Comparison of ENCODE assay signal across 8 cellular contexts in the genomic region with DNA sequence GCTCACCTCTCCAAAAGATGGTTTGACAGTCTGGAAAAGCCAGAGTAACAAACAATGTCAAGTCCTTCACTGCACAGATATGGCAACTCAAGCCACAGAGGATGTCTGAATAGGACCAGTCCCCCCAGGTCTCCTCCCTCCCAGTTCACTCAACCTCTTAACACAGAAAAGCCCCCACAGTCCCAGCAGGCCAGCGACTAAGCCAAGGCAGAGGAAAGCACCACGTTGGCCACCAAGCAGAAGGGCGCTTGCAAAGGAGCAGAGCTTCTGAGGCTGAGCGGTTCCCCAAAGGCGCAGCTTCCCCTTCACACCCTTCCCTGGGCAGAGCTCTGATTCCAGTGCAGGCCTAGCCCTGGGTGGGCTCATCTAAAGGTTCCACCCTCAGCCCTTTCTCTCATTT.
DNase-seq lines count a peak whose midpoint lies in the region; ATAC-seq and TF ChIP-seq lines count a peak whose summit lies in the region.

No MANE protein-coding gene starts in this region.

- H3K4me2 ChIP-seq in IMR-90 (ENCODE audit: low read depth, low read length) (peak overlapping the region; percentile 73), osteoblast (ENCODE audit: insufficient read depth, low read length) (peak overlapping the region; percentile 87)

- H2BK120ac ChIP-seq in IMR-90 (ENCODE audit: low read depth, low read length) = peak overlapping the region; percentile 64; the same call in 1 of the 2 replicates

- dilution Hi-C loops in IMR-90 (cut with HindIII; ENCODE audit: low sequenced_read_pairs, unreplicated experiment) = no loop called here

- no CpG with 5 or more reads among the region's 5 CpGs for WGBS in IMR-90 (ENCODE audit: extremely low coverage in 2 of 2, insufficient read length in 1 of 2), 2 experiments

- H2BK5ac ChIP-seq in IMR-90 (ENCODE audit: low read depth, low read length, poor library complexity, severe bottlenecking) = peak overlapping the region; percentile 12

- no peaks in the 10 kb centered on the region for H3K27me3 ChIP-seq in IMR-90 (ENCODE audit: control insufficient read depth, insufficient read depth, low read length)
- no peaks in the 10 kb centered on the region for H3K27me3 ChIP-seq in osteoblast (ENCODE audit: insufficient read depth, low read length)

- peak overlapping the region; percentile 58 for H3K9ac ChIP-seq in IMR-90 (ENCODE audit: low read depth, low read length)

- H2AK9ac ChIP-seq in IMR-90 (replicated peaks; ENCODE audit: low read depth, low read length, poor library complexity) = peak overlapping the region; percentile 84

- TF ChIP-seq CTCF in IMR-90 (conservative IDR thresholded peaks at IDR 0.05; ENCODE audit: low read depth, low read length) (no peak), fibroblast of villous mesenchyme (IDR thresholded peaks at IDR 0.05; ENCODE audit: insufficient read depth, low read depth, low read length) (no peak), osteoblast (IDR thresholded peaks at IDR 0.05; ENCODE audit: extremely low read depth, low read depth, low read length) (no peak)

- peaks cover 5% of the 10 kb centered on the region; the same call in 1 of the 2 replicates for H4K20me1 ChIP-seq in IMR-90 (ENCODE audit: insufficient read depth, low read length)
- H4K20me1 ChIP-seq in osteoblast (ENCODE audit: insufficient read depth, low read length) = peaks cover 8% of the 10 kb centered on the region

- no peak for TF ChIP-seq RAD21 in IMR-90 (IDR thresholded peaks at IDR 0.05; ENCODE audit: low read length)

- intact Hi-C loops in IMR-90 (cut with micrococcal nuclease) = loop anchor here (5.0 to 10.0 kb wide), 2 partner anchors 176 to 214 kb away; no protein-coding TSS in a partner anchor

- H3K4me3 ChIP-seq in IMR-90 (ENCODE audit: insufficient read depth, low read depth, low read length) = peak overlapping the region; percentile 73
- H3K4me3 ChIP-seq in fibroblast of villous mesenchyme (ENCODE audit: low read depth, low read length) = peak overlapping the region; percentile 72
- H3K4me3 ChIP-seq in osteoblast (ENCODE audit: insufficient read depth, low read length) = peak overlapping the region; percentile 87

- DNase-seq in G401 (ENCODE audit: low spot score) = peak; percentile 64
- DNase-seq in IMR-90 = peak; percentile 30
- peak; percentile 40 for DNase-seq in activated T-cell treated with anti-CD3 and anti-CD28 coated beads, Interleukin-2, amount 50 U/mL, for 1 hour
- DNase-seq in fibroblast of villous mesenchyme (ENCODE audit: low read depth) = peak; percentile 30
- DNase-seq in osteoblast (ENCODE audit: insufficient read length, low spot score, missing footprints) = peak; percentile 52
- no peak for DNase-seq in DMS153 treated with DMSO at 0.1 percent for 48 hours (lab: John Stamatoyannopoulos, UW; ENCODE audit: unreplicated experiment)
- DNase-seq in NCI-H345 (lab: John Stamatoyannopoulos, UW) = no peak

- peak; percentile 46 for ATAC-seq in GM21528 (IDR thresholded peaks at IDR 0.05; ENCODE audit: low FRiP score, unreplicated experiment)
- ATAC-seq in IMR-90 (ENCODE audit: low read depth) = peak; percentile 59

- no peak overlapping the region for H4K91ac ChIP-seq in IMR-90 (ENCODE audit: insufficient read depth, low read depth, low read length)

- H3K36me3 ChIP-seq in IMR-90 (ENCODE audit: control insufficient read depth, insufficient read depth, low read length) = no peaks in the 10 kb centered on the region
- H3K36me3 ChIP-seq in osteoblast (ENCODE audit: insufficient read depth, low read length) = peaks cover 4% of the 10 kb centered on the region

- peak overlapping the region; percentile 41; the same call in 1 of the 2 replicates for H2AK5ac ChIP-seq in IMR-90 (ENCODE audit: low read depth, low read length)

- H3K9me3 ChIP-seq in IMR-90 (ENCODE audit: control insufficient read depth, insufficient read depth, low read length) (no peaks in the 10 kb centered on the region), osteoblast (ENCODE audit: low read depth, low read length) (no peaks in the 10 kb centered on the region)

- H4K8ac ChIP-seq in IMR-90 (ENCODE audit: low read depth in 2 of 2, low read length in 2 of 2) = peak overlapping the region; percentile 17 to 68; a peak in 2 of 4 replicates

- peak overlapping the region; percentile 95 for H3K23ac ChIP-seq in IMR-90 (ENCODE audit: low read depth, low read length)

- H2BK15ac ChIP-seq in IMR-90 (ENCODE audit: low read depth, low read length) = 0 out of 3 replicates have a peak overlapping the region, but pooled peaks have one; percentile 5

- H3K79me1 ChIP-seq in IMR-90 (ENCODE audit: low read depth in 1 of 2, low read length in 2 of 2) = peaks cover 9 to 56% of the 10 kb centered on the region in 2 experiments

- H3K14ac ChIP-seq in IMR-90 (replicated peaks; ENCODE audit: low read depth, low read length) = peak overlapping the region; percentile 64

- no peak overlapping the region for H2BK20ac ChIP-seq in IMR-90 (ENCODE audit: low read depth, low read length)

- in situ Hi-C loops in G401 (cut with HindIII; ENCODE audit: low sequenced_read_pairs) (no loop called here), IMR-90 (cut with MboI; ENCODE audit: low sequenced_read_pairs) (no loop called here)

- H3K56ac ChIP-seq in IMR-90 (ENCODE audit: extremely low read depth, insufficient read depth, low read length) = no peak overlapping the region

- H3K4me1 ChIP-seq in IMR-90 (ENCODE audit: control insufficient read depth, insufficient read depth, low read length) = peaks cover 14% of the 10 kb centered on the region
- peaks cover 23% of the 10 kb centered on the region for H3K4me1 ChIP-seq in osteoblast (ENCODE audit: insufficient read depth, low read length)

- peak overlapping the region; percentile 61; the same call in 1 of the 2 replicates for H3K4ac ChIP-seq in IMR-90 (ENCODE audit: low read depth, low read length)

- H2AFZ ChIP-seq in IMR-90 (replicated peaks; ENCODE audit: low read length, poor library complexity) = peak overlapping the region; percentile 95
- peak overlapping the region; percentile 98 for H2AFZ ChIP-seq in osteoblast (ENCODE audit: low read length)

- H3K27ac ChIP-seq in IMR-90 (ENCODE audit: insufficient read depth, low read length) = peak overlapping the region; percentile 35; the same call in 1 of the 2 replicates
- peak overlapping the region; percentile 57 for H3K27ac ChIP-seq in osteoblast (ENCODE audit: low read depth, low read length)

- CTCF ChIA-PET in IMR-90 (lab: Yijun Ruan, JAX) = interaction anchor here (0.5 to 1.0 kb wide), 2 partner anchors 69 to 216 kb away, joined by 4 read pairs; no protein-coding TSS in a partner anchor

- H3K9me1 ChIP-seq in IMR-90 (ENCODE audit: insufficient read depth, low read length) = peaks cover 13% of the 10 kb centered on the region

- no peak overlapping the region for H3K18ac ChIP-seq in IMR-90 (ENCODE audit: low read depth, low read length)

- peaks cover 42% of the 10 kb centered on the region for H3K79me2 ChIP-seq in osteoblast (ENCODE audit: insufficient read depth, low read length)

- no peak for TF ChIP-seq POLR2A in IMR-90 (IDR thresholded peaks at IDR 0.05; ENCODE audit: low read depth, low read length)

- POLR2A ChIA-PET in IMR-90 (lab: Charles Lee; ENCODE audit: unreplicated experiment) = interaction anchor here (0.6 kb wide), 1 partner anchor 214 kb away, joined by 3 read pairs; no protein-coding TSS in a partner anchor

- no TSS peak for BruUV-seq in IMR-90 (replicated peaks; lab: Mats Ljungman, UMichigan)

- peak overlapping the region; percentile 19; the same call in 1 of the 2 replicates for H4K5ac ChIP-seq in IMR-90 (ENCODE audit: low read depth, low read length)

TF ChIP-seq in IMR-90, 13 proteins besides CTCF, POLR2A, EP300 and RAD21:
- TF ChIP-seq SMC3 (IDR thresholded peaks at IDR 0.05; ENCODE audit: low read depth, low read length) = no peak

Comparison
In these comparisons a context has a peak if more than half of its experiments do, and no peak if none do; other contexts are left out.
1. DNase-seq: peak in G401 (single experiment), IMR-90 (single experiment), activated T-cell treated with anti-CD3 and anti-CD28 coated beads, Interleukin-2, amount 50 U/mL, for 1 hour (single experiment), fibroblast of villous mesenchyme (single experiment) and osteoblast (single experiment); none in DMS153 treated with DMSO at 0.1 percent for 48 hours (single experiment) and NCI-H345 (single experiment).
2. Peak in every context shown above with its lines, with median percentiles within 50 percentile points of each other: H3K4me3 ChIP-seq.